In genomic region chr9:137459147-137459600, GRCh38 we compare ENCODE assay signal across 1 cellular context.
TF ChIP-seq lines count a peak whose summit lies in the region.

NSMF (minus strand) TSS chr9:137459334; CDS start chr9:137459102, 232 bp downstream.

TF ChIP-seq in K562, 482 proteins besides CTCF, POLR2A, EP300 and RAD21 (continued from another document and continues in another):
- TF ChIP-seq ZNF592 (IDR thresholded peaks at IDR 0.05) (peak; percentile 28; the same call in 1 of the 2 replicates), CC2D1A (IDR thresholded peaks at IDR 0.05) (no peak), MEF2D (tag; conservative IDR thresholded peaks at IDR 0.05; ENCODE audit: low read depth) (no peak), MEF2A (IDR thresholded peaks at IDR 0.05; ENCODE audit: control insufficient read depth, low read depth, low read length) (no peak), DIDO1 (tag; IDR thresholded peaks at IDR 0.05; ENCODE audit: low read depth) (no peak), TAL1 (IDR thresholded peaks at IDR 0.05) (no peak), ZFP36 (IDR thresholded peaks at IDR 0.05; ENCODE audit: low read depth, low read length, partially characterized antibody) (no peak), DEAF1 (CRISPR knock-in tag; IDR thresholded peaks at IDR 0.05) (no peak), TEAD2 (tag; IDR thresholded peaks at IDR 0.05) (no peak), CTCFL (IDR thresholded peaks at IDR 0.05; ENCODE audit: borderline replicate concordance, insufficient read depth, low read depth, low read length, poor library complexity, severe bottlenecking) (no peak), XRCC5 (IDR thresholded peaks at IDR 0.05; ENCODE audit: low read depth, low read length) (no peak), ZNF76 (CRISPR knock-in tag; IDR thresholded peaks at IDR 0.05; ENCODE audit: borderline replicate concordance) (no peak), NCOA1 (IDR thresholded peaks at IDR 0.05; ENCODE audit: low read depth) (no peak), HNRNPL (IDR thresholded peaks at IDR 0.05; ENCODE audit: low read depth, low read length) (no peak), CEBPB (tag; IDR thresholded peaks at IDR 0.05) (no peak), SREBF2 (CRISPR knock-in tag; IDR thresholded peaks at IDR 0.05) (no peak), SREBF1 (IDR thresholded peaks at IDR 0.05; ENCODE audit: borderline replicate concordance, low read depth, low read length) (no peak), ZNF830 (CRISPR knock-in tag; IDR thresholded peaks at IDR 0.05) (no peak), RAD51 (IDR thresholded peaks at IDR 0.05; ENCODE audit: borderline replicate concordance, low read depth) (no peak), ZNF507 (tag; conservative IDR thresholded peaks at IDR 0.05) (no peak), ETS2 (tag; IDR thresholded peaks at IDR 0.05; ENCODE audit: borderline replicate concordance, poor library complexity, severe bottlenecking) (no peak), POU5F1 (IDR thresholded peaks at IDR 0.05; ENCODE audit: borderline replicate concordance, low read depth, low read length, partially characterized antibody) (no peak), STAT5B (CRISPR knock-in tag; IDR thresholded peaks at IDR 0.05) (no peak), ZNF57 (CRISPR knock-in tag; IDR thresholded peaks at IDR 0.05) (no peak), ZHX1 (conservative IDR thresholded peaks at IDR 0.05; ENCODE audit: low read length) (no peak), WHSC1 (IDR thresholded peaks at IDR 0.05; ENCODE audit: low read length) (no peak), GATA2 (CRISPR knock-in tag; IDR thresholded peaks at IDR 0.05) (no peak), MXI1 (IDR thresholded peaks at IDR 0.05; ENCODE audit: low read depth, low read length) (no peak), HOMEZ (CRISPR knock-in tag; IDR thresholded peaks at IDR 0.05) (no peak), CBFB (CRISPR knock-in tag; IDR thresholded peaks at IDR 0.05) (no peak), PKNOX1 (IDR thresholded peaks at IDR 0.05) (peak; percentile 29; the same call in 1 of the 2 replicates), ZNF785 (CRISPR knock-in tag; IDR thresholded peaks at IDR 0.05) (no peak), RFX7 (CRISPR knock-in tag; IDR thresholded peaks at IDR 0.05) (no peak), MCM5 (IDR thresholded peaks at IDR 0.05; ENCODE audit: low read depth) (no peak), KLF6 (CRISPR knock-in tag; IDR thresholded peaks at IDR 0.05; ENCODE audit: borderline replicate concordance) (no peak), ARID4B (CRISPR knock-in tag; IDR thresholded peaks at IDR 0.05) (no peak), NR4A1 (CRISPR knock-in tag; IDR thresholded peaks at IDR 0.05) (no peak), NR4A1 (tag; IDR thresholded peaks at IDR 0.05) (no peak), TCFL5 (CRISPR knock-in tag; conservative IDR thresholded peaks at IDR 0.05) (no peak), CBFA2T2 (conservative IDR thresholded peaks at IDR 0.05) (no peak), HES1 (IDR thresholded peaks at IDR 0.05; ENCODE audit: low read depth) (no peak), TOE1 (IDR thresholded peaks at IDR 0.05; ENCODE audit: borderline replicate concordance) (no peak), TOE1 (CRISPR knock-in tag; IDR thresholded peaks at IDR 0.05; ENCODE audit: borderline replicate concordance, low read depth) (no peak), SRF (CRISPR knock-in tag; IDR thresholded peaks at IDR 0.05) (no peak), FOS (IDR thresholded peaks at IDR 0.05; ENCODE audit: extremely low read depth, insufficient read length) (no peak), PTBP1 (IDR thresholded peaks at IDR 0.05; ENCODE audit: low read depth, low read length) (no peak), ZNF778 (CRISPR knock-in tag; IDR thresholded peaks at IDR 0.05) (no peak)
